In the genomic region with DNA sequence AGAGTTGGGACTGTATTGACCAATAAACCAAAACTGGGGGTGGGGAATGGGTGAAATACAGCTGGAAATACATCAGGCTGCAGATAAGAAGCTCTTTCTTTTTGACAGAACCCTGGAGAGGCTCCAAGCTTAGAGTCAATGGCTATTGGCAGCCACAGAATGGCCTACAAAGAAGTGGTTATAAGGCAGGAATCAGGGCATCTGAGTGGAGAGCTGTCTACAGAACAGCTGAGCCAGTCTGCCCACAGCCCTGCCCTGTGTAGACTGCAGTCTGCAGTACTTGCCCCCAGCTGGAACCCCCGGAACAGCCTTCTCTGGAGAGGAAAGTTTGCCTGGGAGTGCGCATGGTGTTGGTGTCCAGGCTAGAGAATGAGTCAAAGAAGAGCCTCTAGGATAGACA, we compare ENCODE assay signal across 20 cellular contexts.
"Had no signal": no experiment of that assay in that cellular context is flagged by ENCODE, and none has a peak within 500 bp of the region (broad histone marks: within the 10 kb centered on the region; RNA-seq: fewer than 3 reads in every experiment).

No MANE protein-coding gene starts in this region.

- H3K36me3 ChIP-seq: adrenal gland, heart left ventricle, prostate gland, sigmoid colon, upper lobe of left lung had no signal

- H3K27me3 ChIP-seq: adrenal gland, heart left ventricle, neutrophil, sigmoid colon, upper lobe of left lung had no signal

- H3K27ac Mint-ChIP-seq: activated CD4-positive, alpha-beta T cell treated with anti-CD3 and anti-CD28 coated beads, Interleukin-2, amount 10 ng/mL, durations not matched to agents 24 days and 14 days; activated naive CD4-positive, alpha-beta T cell treated with anti-CD3 and anti-CD28 coated beads, Interleukin-2, amount 10 ng/mL, durations not matched to agents 7 days and 5 days; activated T-helper 2 cell treated with anti-CD3 and anti-CD28 coated beads, Interferon-gamma antibody, Interleukin-2, Interleukin-4, amounts not matched to agents 10 μg/mL and 5 μg/mL and 100 μg/mL, durations not matched to agents 14 hours and 24 hours and 36 hours; T-helper 17 cell; WTC11 had no signal

- H3K27me3 Mint-ChIP-seq: activated CD4-positive, alpha-beta T cell treated with anti-CD3 and anti-CD28 coated beads, Interleukin-2, amount 10 ng/mL, durations not matched to agents 24 days and 14 days; activated naive CD4-positive, alpha-beta T cell treated with anti-CD3 and anti-CD28 coated beads, Interleukin-2, amount 10 ng/mL, durations not matched to agents 7 days and 5 days; brain; T-helper 17 cell had no signal

- DNase-seq: activated CD4-positive, alpha-beta T cell treated with anti-CD3 and anti-CD28 coated beads, Interleukin-2, amount 10 ng/mL, durations not matched to agents 24 days and 14 days; activated naive CD4-positive, alpha-beta T cell treated with anti-CD3 and anti-CD28 coated beads, Interleukin-2, amount 10 ng/mL, durations not matched to agents 7 days and 5 days; activated T-cell treated with anti-CD3 and anti-CD28 coated beads for 4 hours; cerebellar nuclear complex; dermis blood vessel endothelial cell; heart left ventricle; left ventricle myocardium superior; mesendoderm; sigmoid colon; SK-N-SH; stimulated activated CD4-positive, alpha-beta T cell treated with anti-CD3 and anti-CD28 coated beads, Interleukin-12 subunit alpha, Interleukin-12 subunit beta, amount 100 ng/mL, for 4 hours; stimulated activated naive CD4-positive, alpha-beta T cell treated with Interleukin-2 at 50 U/mL for 16 hours; T-helper 17 cell; upper lobe of left lung had no signal

- H3K4me3 ChIP-seq: adrenal gland, heart left ventricle, prostate gland, sigmoid colon, upper lobe of left lung had no signal

- H3K4me1 ChIP-seq: adrenal gland, prostate gland, sigmoid colon, upper lobe of left lung had no signal

- H3K9me3 ChIP-seq: adrenal gland, heart left ventricle, neutrophil, prostate gland, sigmoid colon, SK-N-SH, upper lobe of left lung had no signal

- H3K9me3 Mint-ChIP-seq: activated CD4-positive, alpha-beta T cell treated with anti-CD3 and anti-CD28 coated beads, Interleukin-2, amount 10 ng/mL, durations not matched to agents 24 days and 14 days; activated naive CD4-positive, alpha-beta T cell treated with anti-CD3 and anti-CD28 coated beads, Interleukin-2, amount 10 ng/mL, durations not matched to agents 7 days and 5 days; activated T-helper 2 cell treated with anti-CD3 and anti-CD28 coated beads, Interferon-gamma antibody, Interleukin-2, Interleukin-4, amounts not matched to agents 10 μg/mL and 5 μg/mL and 100 μg/mL, durations not matched to agents 14 hours and 24 hours and 36 hours had no signal

- H3K36me3 Mint-ChIP-seq: activated naive CD4-positive, alpha-beta T cell treated with anti-CD3 and anti-CD28 coated beads, Interleukin-2, amount 10 ng/mL, durations not matched to agents 7 days and 5 days; WTC11 had no signal

- H3K27ac ChIP-seq: adrenal gland, heart left ventricle, neutrophil, prostate gland, sigmoid colon, upper lobe of left lung had no signal

- ATAC-seq: heart left ventricle, left ventricle myocardium superior, T-helper 17 cell, WTC11 had no signal

- H3K4me3 Mint-ChIP-seq: activated CD4-positive, alpha-beta T cell treated with anti-CD3 and anti-CD28 coated beads, Interleukin-2, amount 10 ng/mL, durations not matched to agents 24 days and 14 days; activated naive CD4-positive, alpha-beta T cell treated with anti-CD3 and anti-CD28 coated beads, Interleukin-2, amount 10 ng/mL, durations not matched to agents 7 days and 5 days; brain; T-helper 17 cell; WTC11 had no signal
